Comparison of ENCODE assay signal across 19 cellular contexts in the genomic region with DNA sequence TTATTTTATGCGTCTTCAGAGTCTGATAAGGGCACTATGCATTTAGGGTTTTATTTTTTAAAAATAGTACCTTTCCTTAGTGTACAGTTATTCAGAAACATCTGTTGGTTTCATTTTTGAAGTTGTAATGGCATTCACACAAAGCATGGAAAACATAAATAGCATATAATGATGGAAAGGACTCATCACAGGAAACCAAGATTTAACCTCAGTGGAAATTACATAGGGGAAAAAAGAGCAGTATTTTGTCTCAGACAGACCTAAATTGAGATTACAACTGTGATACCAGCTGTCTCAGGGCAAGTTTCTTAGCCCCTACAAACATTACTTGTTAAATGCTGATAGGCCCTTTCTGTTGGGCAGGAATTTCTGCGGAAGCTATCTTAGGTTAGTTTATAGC. TPM values are rescaled to one million over a fixed set of nuclear protein-coding genes. Genes with fewer than 3 reads are reported as not detected.
A peak's percentile ranks its signal among the peaks of the same experiment; 100 is the strongest.
DNase-seq lines count a peak whose midpoint lies in the region; ATAC-seq and TF ChIP-seq lines count a peak whose summit lies in the region.
"Had no signal": no experiment of that assay in that cellular context is flagged by ENCODE, and none has a peak within 500 bp of the region (broad histone marks: within the 10 kb centered on the region; RNA-seq: fewer than 3 reads in every experiment).

No MANE protein-coding gene starts in this region.

- no peak for TF ChIP-seq CTCF in osteocyte (IDR thresholded peaks at IDR 0.05)

- H3K27me3 Mint-ChIP-seq in CD4-positive, CD25-positive, alpha-beta regulatory T cell, result no peaks in the 10 kb centered on the region
- no peaks in the 10 kb centered on the region for H3K27me3 Mint-ChIP-seq in T-helper 2 cell treated with Interferon-gamma antibody and Interleukin-4, amounts not matched to agents 5 μg/mL and 100 μg/mL, for 36 hours (ENCODE audit: low read depth)
- peaks cover 63% of the 10 kb centered on the region for H3K27me3 Mint-ChIP-seq in osteocyte (ENCODE audit: unreplicated experiment)
- H3K27me3 Mint-ChIP-seq: brain, naive B cell had no signal

- H3K36me3 ChIP-seq in CD4-positive, CD25-positive, alpha-beta regulatory T cell (ENCODE audit: control insufficient read depth, insufficient read depth, low read length), result no peaks in the 10 kb centered on the region
- H3K36me3 ChIP-seq: BE2C, left lung had no signal

- H3K27ac Mint-ChIP-seq in CD4-positive, CD25-positive, alpha-beta regulatory T cell, result no peak overlapping the region
- peak overlapping the region; percentile 50 for H3K27ac Mint-ChIP-seq in T-helper 2 cell treated with Interferon-gamma antibody and Interleukin-4, amounts not matched to agents 5 μg/mL and 100 μg/mL, for 36 hours
- H3K27ac Mint-ChIP-seq in osteocyte (ENCODE audit: unreplicated experiment), result no peak overlapping the region
- H3K27ac Mint-ChIP-seq: brain, naive B cell had no signal

- peak overlapping the region; percentile 29 for H3K4me3 ChIP-seq in CD4-positive, CD25-positive, alpha-beta regulatory T cell (ENCODE audit: low read depth, low read length)
- H3K4me3 ChIP-seq: left lung, SK-N-MC had no signal

- no peaks in the 10 kb centered on the region for H3K36me3 Mint-ChIP-seq in CD4-positive, CD25-positive, alpha-beta regulatory T cell
- H3K36me3 Mint-ChIP-seq in T-helper 2 cell treated with Interferon-gamma antibody and Interleukin-4, amounts not matched to agents 5 μg/mL and 100 μg/mL, for 36 hours (ENCODE audit: low read depth), result no peaks in the 10 kb centered on the region
- no peaks in the 10 kb centered on the region for H3K36me3 Mint-ChIP-seq in osteocyte (ENCODE audit: unreplicated experiment)
- H3K36me3 Mint-ChIP-seq: brain, naive B cell had no signal

- no peaks in the 10 kb centered on the region for H3K9me3 ChIP-seq in CD4-positive, CD25-positive, alpha-beta regulatory T cell (ENCODE audit: control insufficient read depth in 2 of 2, low read length in 2 of 2)
- H3K9me3 ChIP-seq: BE2C, left lung had no signal

- H3K9me3 Mint-ChIP-seq in CD4-positive, CD25-positive, alpha-beta regulatory T cell, result no peaks in the 10 kb centered on the region
- no peaks in the 10 kb centered on the region for H3K9me3 Mint-ChIP-seq in T-helper 2 cell treated with Interferon-gamma antibody and Interleukin-4, amounts not matched to agents 5 μg/mL and 100 μg/mL, for 36 hours
- no peaks in the 10 kb centered on the region for H3K9me3 Mint-ChIP-seq in osteocyte (ENCODE audit: unreplicated experiment)
- H3K9me3 Mint-ChIP-seq: naive B cell had no signal

- H3K27me3 ChIP-seq in CD4-positive, CD25-positive, alpha-beta regulatory T cell (ENCODE audit: control insufficient read depth, insufficient read depth, low read length), result no peaks in the 10 kb centered on the region
- H3K27me3 ChIP-seq: BE2C, left lung had no signal

- no peak for DNase-seq in CD4-positive, CD25-positive, alpha-beta regulatory T cell
- DNase-seq in T-helper 2 cell treated with Interferon-gamma antibody and Interleukin-4, amounts not matched to agents 5 μg/mL and 100 μg/mL, for 36 hours (ENCODE audit: low spot score), result peak; percentile 38
- DNase-seq in osteocyte (ENCODE audit: extremely low spot score, unreplicated experiment) (no peak), AG20443 (ENCODE audit: low spot score) (no peak), Ammon's horn (ENCODE audit: low spot score) (no peak), SW 1271 (lab: John Stamatoyannopoulos, UW) (no peak)
- DNase-seq: activated effector memory CD4-positive, alpha-beta T cell treated with Interleukin-2 at 50 U/mL for 16 hours; BE2C; DND-41; hypothalamus; KG1; left lung; naive B cell; NCI-H1436 treated with DMSO at 0.1 percent for 48 hours; NCI-H446 treated with DMSO at 0.1 percent for 48 hours had no signal

- ATAC-seq in CD4-positive, CD25-positive, alpha-beta regulatory T cell (ENCODE audit: low read depth in 2 of 2), result no peak
- ATAC-seq in GM18858 (IDR thresholded peaks at IDR 0.05; ENCODE audit: unreplicated experiment), result peak; percentile 67
- peak; percentile 75 for ATAC-seq in HG02642 (IDR thresholded peaks at IDR 0.05; ENCODE audit: poor library complexity, unreplicated experiment)
- ATAC-seq: left lung had no signal

- peaks cover 0 to 15% (median 2%) of the 10 kb centered on the region in 4 donors for H3K4me1 Mint-ChIP-seq in CD4-positive, CD25-positive, alpha-beta regulatory T cell
- H3K4me1 Mint-ChIP-seq in T-helper 2 cell treated with Interferon-gamma antibody and Interleukin-4, amounts not matched to agents 5 μg/mL and 100 μg/mL, for 36 hours (ENCODE audit: low read depth), result peaks cover 22% of the 10 kb centered on the region
- no peaks in the 10 kb centered on the region for H3K4me1 Mint-ChIP-seq in osteocyte (ENCODE audit: unreplicated experiment)
- H3K4me1 Mint-ChIP-seq: naive B cell had no signal

- peak overlapping the region in 1 of 4 donors; percentile 6 for H3K4me3 Mint-ChIP-seq in CD4-positive, CD25-positive, alpha-beta regulatory T cell
- no peak overlapping the region for H3K4me3 Mint-ChIP-seq in T-helper 2 cell treated with Interferon-gamma antibody and Interleukin-4, amounts not matched to agents 5 μg/mL and 100 μg/mL, for 36 hours
- no peak overlapping the region for H3K4me3 Mint-ChIP-seq in osteocyte (ENCODE audit: unreplicated experiment)
- H3K4me3 Mint-ChIP-seq: brain, naive B cell had no signal

- H3K4me1 ChIP-seq in CD4-positive, CD25-positive, alpha-beta regulatory T cell (ENCODE audit: control insufficient read depth, insufficient read depth, low read length, poor library complexity, severe bottlenecking), result no peaks in the 10 kb centered on the region
- H3K4me1 ChIP-seq: BE2C, left lung had no signal

- no peak overlapping the region for H3K27ac ChIP-seq in CD4-positive, CD25-positive, alpha-beta regulatory T cell (ENCODE audit: insufficient read depth, low read length, poor library complexity, severe bottlenecking)
- H3K27ac ChIP-seq: left lung, SK-N-MC had no signal

RNA-seq across cellular contexts. Expression of a gene that starts 57.2 kb away (rescaled TPM):
- total RNA-seq in CD4-positive, CD25-positive, alpha-beta regulatory T cell, result 13.7 TPM
- 1 to 10 TPM; 5.2 to 7.2 (median 6.5) TPM for polyA plus RNA-seq in CD4-positive, CD25-positive, alpha-beta regulatory T cell
- 23.5 and 24.0 TPM in 2 replicates for total RNA-seq in osteocyte

RNA-seq across cellular contexts. Expression of a gene that starts 57.6 kb away (rescaled TPM):
- total RNA-seq in CD4-positive, CD25-positive, alpha-beta regulatory T cell, result 42.9 TPM
- 10 to 100 TPM; 10.7 to 15.2 (median 13.3) TPM for polyA plus RNA-seq in CD4-positive, CD25-positive, alpha-beta regulatory T cell
- total RNA-seq in osteocyte, result 30.7 and 31.7 TPM in 2 replicates

Comparison
In these comparisons a context has a peak if more than half of its experiments do, and no peak if none do; other contexts are left out.
1. ATAC-seq: peak in GM18858 (single experiment) and HG02642 (single experiment); none in CD4-positive, CD25-positive, alpha-beta regulatory T cell (0 of 2).